ENCODE assay signal across 25 cellular contexts in the genomic region with DNA sequence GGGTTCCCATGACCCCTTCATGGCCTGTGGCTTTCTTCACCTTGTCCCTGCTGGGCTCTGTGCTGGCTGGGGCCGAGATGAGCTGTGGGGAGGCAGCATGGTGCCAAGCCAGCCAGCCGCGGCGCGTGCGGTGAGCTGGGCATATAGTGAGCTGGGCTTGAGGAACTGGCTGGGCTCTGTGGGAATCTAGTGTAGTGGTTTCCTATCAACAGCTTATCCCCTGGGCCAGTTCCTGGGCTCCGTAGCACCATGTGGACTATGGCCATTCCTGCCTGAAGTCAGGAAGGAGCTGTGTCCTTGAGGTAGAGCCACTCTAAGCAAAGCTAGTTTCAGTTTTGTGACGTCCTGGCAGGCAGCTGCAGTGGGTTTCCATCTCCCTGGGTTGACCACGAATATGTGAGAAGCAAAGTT. TPM values are rescaled to one million over a fixed set of nuclear protein-coding genes. Genes with fewer than 3 reads are reported as not detected.
DNase-seq lines count a peak whose midpoint lies in the region; ATAC-seq and TF ChIP-seq lines count a peak whose summit lies in the region.
"Had no signal": no experiment of that assay in that cellular context is flagged by ENCODE, and none has a peak within 500 bp of the region (broad histone marks: within the 10 kb centered on the region; RNA-seq: fewer than 3 reads in every experiment).

No MANE protein-coding gene starts in this region.

- no peaks in the 10 kb centered on the region for H3K9me3 ChIP-seq in MM.1S (replicated peaks; ENCODE audit: insufficient read depth, low read length)
- no peaks in the 10 kb centered on the region for H3K9me3 ChIP-seq in stomach
- H3K9me3 ChIP-seq: breast epithelium, HAP-1, prostate gland, uterus had no signal

- 36 to 62% (median 51%) methylated on average over 9 of the region's 9 CpGs for WGBS in stomach, 5 donors

- no peak overlapping the region for H3K27ac Mint-ChIP-seq in activated CD8-positive, alpha-beta memory T cell treated with anti-CD3 and anti-CD28 coated beads, Interleukin-2, amount 10 ng/mL, durations not matched to agents 7 days and 5 days
- H3K27ac Mint-ChIP-seq: activated T-helper 2 cell treated with anti-CD3 and anti-CD28 coated beads, Interferon-gamma antibody, Interleukin-2, Interleukin-4, amounts not matched to agents 10 μg/mL and 5 μg/mL and 100 μg/mL, durations not matched to agents 14 hours and 24 hours and 36 hours had no signal

- H3K4me1 ChIP-seq in MM.1S (ENCODE audit: low read length) = peaks cover 26% of the 10 kb centered on the region
- peaks cover 7 to 47% (median 18%) of the 10 kb centered on the region in 4 donors for H3K4me1 ChIP-seq in stomach
- H3K4me1 ChIP-seq: prostate gland had no signal

- no peaks in the 10 kb centered on the region for H4K20me1 ChIP-seq in MM.1S (ENCODE audit: insufficient read depth, low read length)

- CTCF ChIA-PET in activated CD8-positive, alpha-beta memory T cell treated with anti-CD3 and anti-CD28 coated beads, Interleukin-2, amount 10 ng/mL, durations not matched to agents 7 days and 5 days (lab: Charles Lee) = interaction anchor here (1.1 to 1.7 kb wide), 2 partner anchors 13 to 29 kb away, joined by 3 to 14 read pairs; no protein-coding TSS in a partner anchor

- no peaks in the 10 kb centered on the region for H3K9me3 Mint-ChIP-seq in activated CD8-positive, alpha-beta memory T cell treated with anti-CD3 and anti-CD28 coated beads, Interleukin-2, amount 10 ng/mL, durations not matched to agents 7 days and 5 days (ENCODE audit: low read depth)
- H3K9me3 Mint-ChIP-seq: activated T-helper 2 cell treated with anti-CD3 and anti-CD28 coated beads, Interferon-gamma antibody, Interleukin-2, Interleukin-4, amounts not matched to agents 10 μg/mL and 5 μg/mL and 100 μg/mL, durations not matched to agents 14 hours and 24 hours and 36 hours had no signal

- no peaks in the 10 kb centered on the region for H3K9me2 ChIP-seq in MM.1S (replicated peaks; ENCODE audit: insufficient read depth, low read length)

- no peak for DNase-seq in activated CD8-positive, alpha-beta memory T cell treated with anti-CD3 and anti-CD28 coated beads, Interleukin-2, amount 10 ng/mL, durations not matched to agents 7 days and 5 days
- no peak for DNase-seq in activated CD8-positive, alpha-beta memory T cell treated with anti-CD3 and anti-CD28 coated beads, Interleukin-2, amount 50 U/mL, for 4 hours
- DNase-seq in MM.1S (peak; percentile 83), glomerular visceral epithelial cell (ENCODE audit: extremely low spot score) (peak; percentile 42), stomach (peak; percentile 49), DMS153 (lab: John Stamatoyannopoulos, UW) (no peak), HK-2 (ENCODE audit: unreplicated experiment) (no peak), Kasumi-1 (lab: John Stamatoyannopoulos, UW) (no peak)
- DNase-seq: activated CD4-positive, alpha-beta T cell treated with anti-CD3 and anti-CD28 coated beads for 4 hours; left colon; NCI-H2081; NCI-H526 treated with DMSO at 0.1 percent for 48 hours; Right ventricle myocardium superior; stimulated activated CD4-positive, alpha-beta T cell treated with anti-CD3 and anti-CD28 coated beads, Interleukin-4, amount 100 ng/mL, for 24 hours; SW 1271; uterus had no signal

- TF ChIP-seq POLR2A in stomach (IDR thresholded peaks at IDR 0.05) = no peak

- H3K27me3 Mint-ChIP-seq in activated CD8-positive, alpha-beta memory T cell treated with anti-CD3 and anti-CD28 coated beads, Interleukin-2, amount 10 ng/mL, durations not matched to agents 7 days and 5 days = peaks cover 50% of the 10 kb centered on the region

- H3K4me1 Mint-ChIP-seq in activated CD8-positive, alpha-beta memory T cell treated with anti-CD3 and anti-CD28 coated beads, Interleukin-2, amount 10 ng/mL, durations not matched to agents 7 days and 5 days = peaks cover 14% of the 10 kb centered on the region

- no peaks in the 10 kb centered on the region for H3K36me3 ChIP-seq in MM.1S (replicated peaks; ENCODE audit: insufficient read depth, low read length)
- no peaks in the 10 kb centered on the region for H3K36me3 ChIP-seq in stomach
- H3K36me3 ChIP-seq: breast epithelium, HAP-1, prostate gland, uterus had no signal

- peak overlapping the region; percentile 49 for H3K4me2 ChIP-seq in MM.1S (ENCODE audit: low read depth, low read length)
- H3K4me2 ChIP-seq: smooth muscle cell had no signal

- intact Hi-C loops in stomach (cut with DNase I; ENCODE audit: low total_unique reads) = no loop called here

- H3K79me2 ChIP-seq in MM.1S (ENCODE audit: low read length) = no peaks in the 10 kb centered on the region

- peak overlapping the region; percentile 12; the same call in 1 of the 2 replicates for H3K9ac ChIP-seq in MM.1S (ENCODE audit: low read length)

- H3K27me3 ChIP-seq in MM.1S (replicated peaks; ENCODE audit: insufficient read depth, low read length) (no peaks in the 10 kb centered on the region), stomach (peaks cover 5 to 49% (median 14%) of the 10 kb centered on the region in 3 donors)
- H3K27me3 ChIP-seq: breast epithelium had no signal

- TF ChIP-seq EP300 in stomach (IDR thresholded peaks at IDR 0.05) = no peak

- TF ChIP-seq CTCF in MM.1S (IDR thresholded peaks at IDR 0.05; ENCODE audit: low read length) (no peak), stomach (IDR thresholded peaks at IDR 0.05) (no peak)

- peak; percentile 22 for ATAC-seq in activated CD8-positive, alpha-beta memory T cell treated with anti-CD3 and anti-CD28 coated beads, Interleukin-2, amount 10 ng/mL, durations not matched to agents 7 days and 5 days
- ATAC-seq: left colon had no signal

- H3K4me3 Mint-ChIP-seq in activated CD8-positive, alpha-beta memory T cell treated with anti-CD3 and anti-CD28 coated beads, Interleukin-2, amount 10 ng/mL, durations not matched to agents 7 days and 5 days = no peak overlapping the region

- H3K27ac ChIP-seq in MM.1S (ENCODE audit: low read length) (peak overlapping the region; percentile 58; the same call in 1 of the 2 replicates), stomach (peak overlapping the region in 4 of 5 donors; percentile 4 to 33 (median 28))
- H3K27ac ChIP-seq: coronary artery, prostate gland, uterus had no signal

- no peak overlapping the region for H3K4me3 ChIP-seq in MM.1S (ENCODE audit: low read length)
- no peak overlapping the region for H3K4me3 ChIP-seq in stomach
- H3K4me3 ChIP-seq: breast epithelium, coronary artery, HAP-1, prostate gland, smooth muscle cell, uterus had no signal

- H3F3A ChIP-seq in MM.1S (ENCODE audit: insufficient read depth, low read length) = no peaks in the 10 kb centered on the region; the same call in 1 of the 2 replicates

- H2AFZ ChIP-seq in MM.1S (ENCODE audit: low read length) = no peak overlapping the region

- H3K36me3 Mint-ChIP-seq in activated CD8-positive, alpha-beta memory T cell treated with anti-CD3 and anti-CD28 coated beads, Interleukin-2, amount 10 ng/mL, durations not matched to agents 7 days and 5 days = no peaks in the 10 kb centered on the region

RNA-seq across cellular contexts. Expression of a gene that starts 1.8 kb away (rescaled TPM):
- not detected for total RNA-seq in activated CD8-positive, alpha-beta memory T cell treated with anti-CD3 and anti-CD28 coated beads, Interleukin-2, amount 10 ng/mL, durations not matched to agents 7 days and 5 days
- total RNA-seq in stomach = 1 to 10 TPM in 3 of 5 donors, under 1 TPM in 2; 0.29 to 9.3 (median 3.9) TPM
- 1 to 10 TPM; 2.4 to 5.0 (median 4.3) TPM for polyA plus RNA-seq in stomach
- total RNA-seq: A172; activated T-helper 2 cell treated with anti-CD3 and anti-CD28 coated beads, Interferon-gamma antibody, Interleukin-2, Interleukin-4, amounts not matched to agents 10 μg/mL and 5 μg/mL and 100 μg/mL, durations not matched to agents 14 hours and 24 hours and 36 hours; smooth muscle cell had no signal
- polyA plus RNA-seq: BJ, neural cell, smooth muscle cell had no signal

RNA-seq across cellular contexts. Expression of a gene that starts 55.1 kb away (rescaled TPM):
- 10 to 100 TPM; 23.9 to 30.6 TPM for total RNA-seq in activated CD8-positive, alpha-beta memory T cell treated with anti-CD3 and anti-CD28 coated beads, Interleukin-2, amount 10 ng/mL, durations not matched to agents 7 days and 5 days
- 10 to 100 TPM in 2 of 5 donors, 1 to 10 TPM in 3; 2.9 to 52.0 (median 9.3) TPM for total RNA-seq in stomach
- polyA plus RNA-seq in stomach = 10 to 100 TPM in 1 of 3 donors, 1 to 10 TPM in 2; 5.7 to 10.7 (median 5.9) TPM

Comparison
In these comparisons a context has a peak if more than half of its experiments do, and no peak if none do; other contexts are left out.
1. DNase-seq: peak in MM.1S (single experiment), glomerular visceral epithelial cell (single experiment) and stomach (single experiment); none in activated CD8-positive, alpha-beta memory T cell treated with anti-CD3 and anti-CD28 coated beads, Interleukin-2, amount 10 ng/mL, durations not matched to agents 7 days and 5 days (single experiment), activated CD8-positive, alpha-beta memory T cell treated with anti-CD3 and anti-CD28 coated beads, Interleukin-2, amount 50 U/mL, for 4 hours (single experiment), DMS153 (single experiment), HK-2 (single experiment) and Kasumi-1 (0 of 2).